ENCODE assay signal across 22 cellular contexts in the genomic region with DNA sequence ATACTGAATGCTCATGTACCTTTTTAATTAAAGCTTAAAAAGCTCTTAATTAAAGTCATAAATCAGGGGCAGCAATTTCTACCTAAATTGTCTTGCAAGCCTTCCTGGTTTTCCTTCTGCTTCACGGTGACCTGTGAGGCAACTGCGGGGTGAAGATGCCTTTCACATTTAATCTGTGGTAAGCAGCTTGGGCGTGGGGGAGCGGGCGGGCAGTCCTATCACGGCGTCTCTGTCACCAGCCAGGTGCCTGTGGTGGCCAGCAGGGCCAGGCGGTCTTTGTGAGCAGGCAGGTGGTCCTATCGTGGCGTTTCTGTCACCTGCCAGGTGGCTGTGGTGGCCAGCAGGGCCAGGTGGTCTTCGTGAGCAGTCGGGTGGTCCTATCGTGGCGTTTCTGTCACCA.
"Had no signal": no experiment of that assay in that cellular context is flagged by ENCODE, and none has a peak within 500 bp of the region (broad histone marks: within the 10 kb centered on the region; RNA-seq: fewer than 3 reads in every experiment).

No MANE protein-coding gene starts in this region.

- H3K4me2 ChIP-seq: KMS-11 had no signal

- H3K4me1 ChIP-seq: SJSA1 had no signal

- H3K27ac ChIP-seq: KMS-11, SJSA1, SK-N-MC had no signal

- H3K27me3 ChIP-seq: SJSA1 had no signal

- DNase-seq: Kasumi-1, MM.1S, NCI-H1092 treated with DMSO at 0.1 percent for 48 hours, NCI-H1436, NCI-H187, NCI-H2029, NCI-H2081 treated with DMSO at 0.1 percent for 48 hours, NCI-H2171, NCI-H226, NCI-H446, NCI-H510A, NCI-H524 treated with DMSO at 0.1 percent for 48 hours, NCI-H69, NCI-H774, Right ventricle myocardium superior, RPMI8226, SIG-M5 had no signal

- FAIRE-seq: K562, RCC 7860 had no signal

- H3K36me3 ChIP-seq: SJSA1 had no signal

- H3K4me3 ChIP-seq: K562, SJSA1, SK-N-MC had no signal

- ATAC-seq: K562 had no signal

- H3K9ac ChIP-seq: KMS-11 had no signal
